In the genomic region with DNA sequence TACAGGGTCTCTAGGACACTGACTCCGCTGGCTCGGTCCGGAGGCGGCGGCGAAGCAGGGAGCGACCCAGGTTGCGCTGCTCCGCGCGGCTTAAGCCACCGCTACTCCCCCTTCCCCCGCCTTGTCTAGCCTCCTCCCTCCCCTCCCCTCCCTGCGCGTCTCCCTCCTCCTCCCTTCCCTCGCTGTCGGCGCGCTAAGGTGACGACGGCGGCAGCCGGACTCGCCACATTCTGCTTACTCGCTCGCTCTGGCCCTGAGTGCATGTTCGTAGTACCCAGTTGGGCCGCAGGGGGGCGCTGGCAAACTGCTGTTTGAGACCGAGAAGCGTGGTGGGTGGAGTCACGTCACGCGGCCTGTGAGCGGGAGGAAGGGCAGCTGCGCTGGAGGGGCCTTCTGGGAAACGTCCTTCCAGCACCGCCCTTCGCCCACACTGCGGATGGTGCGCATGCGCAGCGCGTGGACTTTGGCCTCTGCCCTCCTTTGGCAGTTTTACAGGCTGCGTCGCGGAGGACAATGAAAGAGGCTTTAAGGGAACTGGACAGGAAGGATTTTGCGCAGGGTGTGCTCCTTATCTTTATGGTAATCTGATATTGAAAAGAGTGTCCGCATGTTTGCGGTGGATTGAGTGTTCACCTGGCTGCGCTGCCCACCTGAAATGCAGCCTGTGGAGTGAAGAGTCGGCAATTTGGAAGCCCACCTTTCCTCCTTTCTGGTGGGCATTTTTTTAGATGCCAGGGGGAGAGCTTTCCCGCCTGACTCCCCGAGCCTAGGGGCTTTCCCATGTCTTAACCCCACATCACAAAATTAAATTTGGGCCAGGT, we compare ENCODE assay signal across 8 cellular contexts. TPM values are rescaled to one million over a fixed set of nuclear protein-coding genes. Genes with fewer than 3 reads are reported as not detected.
A peak's percentile ranks its signal among the peaks of the same experiment; 100 is the strongest.
DNase-seq lines count a peak whose midpoint lies in the region; ATAC-seq lines count a peak whose summit lies in the region.

A gene with protein sequence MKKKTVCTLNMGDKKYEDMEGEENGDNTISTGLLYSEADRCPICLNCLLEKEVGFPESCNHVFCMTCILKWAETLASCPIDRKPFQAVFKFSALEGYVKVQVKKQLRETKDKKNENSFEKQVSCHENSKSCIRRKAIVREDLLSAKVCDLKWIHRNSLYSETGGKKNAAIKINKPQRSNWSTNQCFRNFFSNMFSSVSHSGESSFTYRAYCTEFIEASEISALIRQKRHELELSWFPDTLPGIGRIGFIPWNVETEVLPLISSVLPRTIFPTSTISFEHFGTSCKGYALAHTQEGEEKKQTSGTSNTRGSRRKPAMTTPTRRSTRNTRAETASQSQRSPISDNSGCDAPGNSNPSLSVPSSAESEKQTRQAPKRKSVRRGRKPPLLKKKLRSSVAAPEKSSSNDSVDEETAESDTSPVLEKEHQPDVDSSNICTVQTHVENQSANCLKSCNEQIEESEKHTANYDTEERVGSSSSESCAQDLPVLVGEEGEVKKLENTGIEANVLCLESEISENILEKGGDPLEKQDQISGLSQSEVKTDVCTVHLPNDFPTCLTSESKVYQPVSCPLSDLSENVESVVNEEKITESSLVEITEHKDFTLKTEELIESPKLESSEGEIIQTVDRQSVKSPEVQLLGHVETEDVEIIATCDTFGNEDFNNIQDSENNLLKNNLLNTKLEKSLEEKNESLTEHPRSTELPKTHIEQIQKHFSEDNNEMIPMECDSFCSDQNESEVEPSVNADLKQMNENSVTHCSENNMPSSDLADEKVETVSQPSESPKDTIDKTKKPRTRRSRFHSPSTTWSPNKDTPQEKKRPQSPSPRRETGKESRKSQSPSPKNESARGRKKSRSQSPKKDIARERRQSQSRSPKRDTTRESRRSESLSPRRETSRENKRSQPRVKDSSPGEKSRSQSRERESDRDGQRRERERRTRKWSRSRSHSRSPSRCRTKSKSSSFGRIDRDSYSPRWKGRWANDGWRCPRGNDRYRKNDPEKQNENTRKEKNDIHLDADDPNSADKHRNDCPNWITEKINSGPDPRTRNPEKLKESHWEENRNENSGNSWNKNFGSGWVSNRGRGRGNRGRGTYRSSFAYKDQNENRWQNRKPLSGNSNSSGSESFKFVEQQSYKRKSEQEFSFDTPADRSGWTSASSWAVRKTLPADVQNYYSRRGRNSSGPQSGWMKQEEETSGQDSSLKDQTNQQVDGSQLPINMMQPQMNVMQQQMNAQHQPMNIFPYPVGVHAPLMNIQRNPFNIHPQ (N-terminal part only) (minus strand): TSS at position 107 of the 821 bp plus-strand sequence. CDS start 26,407 bp downstream, outside the sequence.

- peak; percentile 64 for ATAC-seq in GM21529 (IDR thresholded peaks at IDR 0.05; ENCODE audit: unreplicated experiment)

- no peaks in the 10 kb centered on the region for H3K27me3 Mint-ChIP-seq in IgD-negative memory B cell

- H3K4me3 Mint-ChIP-seq in IgD-negative memory B cell, result peak within 1 kb of the TSS; percentile 95 to 99 (median 98)

- H3K4me1 Mint-ChIP-seq in IgD-negative memory B cell, result peaks cover 28 to 41% (median 32%) of the 10 kb centered on the region in 3 donors

- no peaks in the 10 kb centered on the region for H3K36me3 Mint-ChIP-seq in IgD-negative memory B cell

- H3K9me3 Mint-ChIP-seq in IgD-negative memory B cell, result no peaks in the 10 kb centered on the region

- peak within 1 kb of the TSS; percentile 98 to 100 (median 98) for H3K27ac Mint-ChIP-seq in IgD-negative memory B cell

- DNase-seq in DMS153 treated with DMSO at 0.1 percent for 48 hours (lab: John Stamatoyannopoulos, UW; ENCODE audit: unreplicated experiment) (peak; percentile 98), OCI-M1 (lab: John Stamatoyannopoulos, UW) (peak; percentile 100), activated T-cell treated with anti-CD3 and anti-CD28 coated beads for 24 hours (ENCODE audit: low read depth) (peak; percentile 100), epidermal melanocyte (ENCODE audit: insufficient read length, low spot score) (peak; percentile 75), middle frontal gyrus (ENCODE audit: extremely low spot score, low spot score) (peak; percentile 100)
- peak; percentile 100 for DNase-seq in stimulated activated CD8-positive, alpha-beta memory T cell treated with anti-CD3 and anti-CD28 coated beads, Interleukin-2, amount 100 ng/mL, for 48 hours (ENCODE audit: low read depth in 2 of 2)

RNA-seq across cellular contexts. Expression of the gene that starts here (rescaled TPM):
- 123 TPM for polyA plus RNA-seq in IgD-negative memory B cell

Comparison
In these comparisons a context has a peak if more than half of its experiments do, and no peak if none do; other contexts are left out.
1. Peak in every context shown above with its lines: DNase-seq and ATAC-seq.